Comparison of ENCODE assay signal across 26 cellular contexts in genomic region chr5:177487144-177487543, GRCh38.
"Had no signal": no experiment of that assay in that cellular context is flagged by ENCODE, and none has a peak within 500 bp of the region (broad histone marks: within the 10 kb centered on the region; RNA-seq: fewer than 3 reads in every experiment).

No MANE protein-coding gene starts in this region.

- H3K36me3 ChIP-seq: transverse colon had no signal

- FAIRE-seq: endothelial cell of umbilical vein, urothelium cell line had no signal

- H3K4me3 ChIP-seq: lower lobe of right lung, neural progenitor cell, right atrium auricular region, stomach, transverse colon had no signal

- H3K27ac Mint-ChIP-seq: activated naive CD8-positive, alpha-beta T cell; brain; effector memory CD8-positive, alpha-beta T cell; neural progenitor cell; stimulated activated naive B cell treated with anti-CD40 and anti-IgM and Interleukin-4, amounts not matched to agents 10 μg/mL and 1 μg/mL and 100 μg/mL, for 72 hours had no signal

- H3K9me3 Mint-ChIP-seq: effector memory CD8-positive, alpha-beta T cell; naive thymus-derived CD8-positive, alpha-beta T cell; neural progenitor cell; stimulated activated naive B cell treated with anti-CD40 and anti-IgM and Interleukin-4, amounts not matched to agents 10 μg/mL and 1 μg/mL and 100 μg/mL, for 72 hours had no signal

- H3K27ac ChIP-seq: foreskin keratinocyte, lower lobe of right lung, neural progenitor cell, parathyroid adenoma, right atrium auricular region had no signal

- H3K27me3 ChIP-seq: foreskin keratinocyte, neural progenitor cell, right atrium auricular region, stomach, transverse colon had no signal

- H3K4me3 Mint-ChIP-seq: activated naive CD8-positive, alpha-beta T cell; brain; effector memory CD8-positive, alpha-beta T cell; naive thymus-derived CD8-positive, alpha-beta T cell; neural progenitor cell; stimulated activated naive B cell treated with anti-CD40 and anti-IgM and Interleukin-4, amounts not matched to agents 10 μg/mL and 1 μg/mL and 100 μg/mL, for 72 hours had no signal

- ATAC-seq: effector memory CD8-positive, alpha-beta T cell; foreskin keratinocyte; left lobe of liver; lower lobe of right lung; naive thymus-derived CD8-positive, alpha-beta T cell; stimulated activated naive B cell treated with anti-CD40 and anti-IgM and Interleukin-4, amounts not matched to agents 10 μg/mL and 1 μg/mL and 100 μg/mL, for 72 hours had no signal

- H3K9me3 ChIP-seq: lower lobe of right lung, right atrium auricular region, stomach, transverse colon had no signal

- H3K27me3 Mint-ChIP-seq: activated naive CD8-positive, alpha-beta T cell; effector memory CD8-positive, alpha-beta T cell; naive thymus-derived CD8-positive, alpha-beta T cell; stimulated activated naive B cell treated with anti-CD40 and anti-IgM and Interleukin-4, amounts not matched to agents 10 μg/mL and 1 μg/mL and 100 μg/mL, for 72 hours had no signal

- DNase-seq: activated CD4-positive, alpha-beta T cell treated with anti-CD3 and anti-CD28 coated beads for 4 hours; activated CD4-positive, alpha-beta T cell treated with anti-CD3 and anti-CD28 coated beads, Interleukin-2, amount 50 U/mL, for 4 hours; activated effector memory CD4-positive, alpha-beta T cell treated with Interleukin-2 at 50 U/mL for 16 hours; activated naive CD4-positive, alpha-beta T cell treated with Interleukin-2 at 50 U/mL for 16 hours; anterior cingulate cortex; cortex of kidney; effector memory CD8-positive, alpha-beta T cell; foreskin keratinocyte; kidney glomerular epithelial cell; lower lobe of right lung; mesenchymal stem cell; naive thymus-derived CD8-positive, alpha-beta T cell; occipital lobe; stimulated activated CD4-positive, alpha-beta T cell treated with anti-CD3 and anti-CD28 coated beads, Interleukin-15, amount 100 ng/mL, for 24 hours; stimulated activated CD4-positive, alpha-beta T cell treated with anti-CD3 and anti-CD28 coated beads, Interleukin-2, amount 100 ng/mL, for 24 hours; stimulated activated naive B cell treated with anti-CD40 and anti-IgM and Interleukin-4, amounts not matched to agents 10 μg/mL and 1 μg/mL and 100 μg/mL, for 72 hours; stomach; transverse colon had no signal

- H3K36me3 Mint-ChIP-seq: activated naive CD8-positive, alpha-beta T cell had no signal
